In genomic region chr2:8609357-8609804, GRCh38 we compare ENCODE assay signal across 15 cellular contexts.
DNase-seq lines count a peak whose midpoint lies in the region; ATAC-seq and TF ChIP-seq lines count a peak whose summit lies in the region.
"Had no signal": no experiment of that assay in that cellular context is flagged by ENCODE, and none has a peak within 500 bp of the region (broad histone marks: within the 10 kb centered on the region; RNA-seq: fewer than 3 reads in every experiment).

No MANE protein-coding gene starts in this region.

- H3K4me1 ChIP-seq in Caco-2 = peaks cover 86% of the 10 kb centered on the region
- peaks cover 22% of the 10 kb centered on the region for H3K4me1 ChIP-seq in mesodermal cell (ENCODE audit: control insufficient read depth, insufficient read depth, low read length, poor library complexity, severe bottlenecking)
- H3K4me1 ChIP-seq in neuronal stem cell (ENCODE audit: control insufficient read depth in 2 of 2, insufficient read depth in 1 of 2, low read depth in 1 of 2, low read length in 2 of 2) = no peaks in the 10 kb centered on the region

- no peak overlapping the region for H2BK120ac ChIP-seq in neuronal stem cell (ENCODE audit: low read depth, low read length)

- no peak overlapping the region for H3K4me2 ChIP-seq in neuronal stem cell (ENCODE audit: insufficient read depth, low read length, poor library complexity, severe bottlenecking)

- no peaks in the 10 kb centered on the region for H3K9me3 Mint-ChIP-seq in Caco-2 (ENCODE audit: unreplicated experiment)
- H3K9me3 Mint-ChIP-seq in activated naive CD4-positive, alpha-beta T cell treated with anti-CD3 and anti-CD28 coated beads for 36 hours = peaks cover 10% of the 10 kb centered on the region

- intact Hi-C loops in Caco-2 (cut with micrococcal nuclease; ENCODE audit: unreplicated experiment) = loop anchor here (1.0 to 5.0 kb wide), 5 partner anchors 16 to 196 kb away; no protein-coding TSS in a partner anchor
- intact Hi-C loops in activated naive CD4-positive, alpha-beta T cell treated with anti-CD3 and anti-CD28 coated beads for 36 hours (cut with micrococcal nuclease) = no loop called here

- H3K4me3 Mint-ChIP-seq in Caco-2 (ENCODE audit: unreplicated experiment) = peak overlapping the region; percentile 5
- no peak overlapping the region for H3K4me3 Mint-ChIP-seq in activated naive CD4-positive, alpha-beta T cell treated with anti-CD3 and anti-CD28 coated beads for 36 hours
- H3K4me3 Mint-ChIP-seq: effector memory CD8-positive, alpha-beta T cell had no signal

- CTCF ChIA-PET in Caco-2 (lab: Charles Lee) = interaction anchor here (1.0 kb wide), 1 partner anchor 70 kb away, joined by 3 read pairs; no protein-coding TSS in a partner anchor
- CTCF ChIA-PET in activated naive CD4-positive, alpha-beta T cell treated with anti-CD3 and anti-CD28 coated beads for 36 hours (lab: Charles Lee) = no interaction called here

- no peak for TF ChIP-seq CTCF in Caco-2 (IDR thresholded peaks at IDR 0.05; ENCODE audit: insufficient read depth in 1 of 2, low read depth in 1 of 2, low read length in 1 of 2, severe bottlenecking in 1 of 2, unreplicated experiment in 1 of 2)

- no peaks in the 10 kb centered on the region; the same call in 1 of the 2 replicates for H3K36me3 ChIP-seq in Caco-2 (ENCODE audit: control insufficient read depth, insufficient read depth, low read length)
- H3K36me3 ChIP-seq in mesodermal cell (ENCODE audit: control insufficient read depth, insufficient read depth, low read length) = no peaks in the 10 kb centered on the region
- H3K36me3 ChIP-seq in neuronal stem cell (replicated peaks in 1 of 2; ENCODE audit: control insufficient read depth in 2 of 2, insufficient read depth in 2 of 2, low read length in 2 of 2) = no peaks in the 10 kb centered on the region
- H3K36me3 ChIP-seq: BLaER1 treated with 17β-estradiol and CSF1 and Interleukin-3, amounts not matched to agents 10 nM and 100 nM had no signal

- H2AK5ac ChIP-seq in neuronal stem cell (ENCODE audit: low read depth, low read length) = no peak overlapping the region

- H3K4me3 ChIP-seq in Caco-2 (ENCODE audit: low read depth, low read length) = no peak overlapping the region
- H3K4me3 ChIP-seq in mesodermal cell (ENCODE audit: extremely low read depth, insufficient read depth, low read length, poor library complexity, severe bottlenecking) = no peak overlapping the region
- no peak overlapping the region for H3K4me3 ChIP-seq in neuronal stem cell (ENCODE audit: low read length in 2 of 2)
- H3K4me3 ChIP-seq: BLaER1 treated with 17β-estradiol and CSF1 and Interleukin-3, amounts not matched to agents 10 nM and 100 nM had no signal

- H3K27ac ChIP-seq in mesodermal cell (ENCODE audit: low read depth, low read length, severe bottlenecking) (peak overlapping the region; percentile 30), neuronal stem cell (replicated peaks; ENCODE audit: low read length) (no peak overlapping the region)
- H3K27ac ChIP-seq: RWPE1 had no signal

- no peaks in the 10 kb centered on the region for H3K79me1 ChIP-seq in neuronal stem cell (ENCODE audit: low read depth, low read length)

- H3K9me3 ChIP-seq in Caco-2 (peaks cover 19% of the 10 kb centered on the region), mesodermal cell (ENCODE audit: control insufficient read depth, low read length) (peaks cover 9% of the 10 kb centered on the region), neuronal stem cell (replicated peaks in 1 of 2; ENCODE audit: control insufficient read depth in 2 of 2, insufficient read depth in 1 of 2, low read depth in 1 of 2, low read length in 2 of 2) (peaks cover 0 to 4% of the 10 kb centered on the region in 2 donors)

- H3K9ac ChIP-seq in neuronal stem cell (ENCODE audit: low read depth, low read length, poor library complexity) = no peak overlapping the region
- H3K9ac ChIP-seq: BLaER1 treated with 17β-estradiol and CSF1 and Interleukin-3, amounts not matched to agents 10 nM and 100 nM had no signal

- ATAC-seq in GM18907 (IDR thresholded peaks at IDR 0.05; ENCODE audit: unreplicated experiment) (no peak), GM18858 (IDR thresholded peaks at IDR 0.05; ENCODE audit: unreplicated experiment) (no peak)

- H2BK5ac ChIP-seq in neuronal stem cell (ENCODE audit: low read length) = no peak overlapping the region

- H3K23ac ChIP-seq in neuronal stem cell (ENCODE audit: low read depth, low read length, poor library complexity) = no peak overlapping the region

- no peak overlapping the region for H3K18ac ChIP-seq in neuronal stem cell (ENCODE audit: low read length)

- no peak overlapping the region for H3K4ac ChIP-seq in neuronal stem cell (ENCODE audit: low read length)

- POLR2A ChIA-PET in Caco-2 (lab: Charles Lee) = interaction anchor here (0.7 to 2.0 kb wide), 2 partner anchors 19 to 72 kb away, joined by 4 to 9 read pairs; partner anchors contain the start of gene ID2

- H4K91ac ChIP-seq in neuronal stem cell (ENCODE audit: low read depth, low read length, poor library complexity) = no peak overlapping the region

- H3K27ac Mint-ChIP-seq in Caco-2 (ENCODE audit: unreplicated experiment) = peak overlapping the region; percentile 69
- H3K27ac Mint-ChIP-seq in activated naive CD4-positive, alpha-beta T cell treated with anti-CD3 and anti-CD28 coated beads for 36 hours = no peak overlapping the region

- BruUV-seq in Caco-2 (replicated peaks; lab: Mats Ljungman, UMichigan) = no TSS peak

- no peak overlapping the region for H2AFZ ChIP-seq in neuronal stem cell (ENCODE audit: low read length)

- H3K14ac ChIP-seq in neuronal stem cell (ENCODE audit: low read length) = no peak overlapping the region

- no peaks in the 10 kb centered on the region for H3K27me3 Mint-ChIP-seq in Caco-2 (ENCODE audit: insufficient read depth, unreplicated experiment)
- H3K27me3 Mint-ChIP-seq in activated naive CD4-positive, alpha-beta T cell treated with anti-CD3 and anti-CD28 coated beads for 36 hours (ENCODE audit: low read depth) = no peaks in the 10 kb centered on the region
- H3K27me3 Mint-ChIP-seq: effector memory CD8-positive, alpha-beta T cell had no signal

- H2BK12ac ChIP-seq in neuronal stem cell (ENCODE audit: low read length) = no peak overlapping the region

- peaks cover 21% of the 10 kb centered on the region for H3K36me3 Mint-ChIP-seq in Caco-2 (ENCODE audit: insufficient read depth, unreplicated experiment)
- no peaks in the 10 kb centered on the region for H3K36me3 Mint-ChIP-seq in activated naive CD4-positive, alpha-beta T cell treated with anti-CD3 and anti-CD28 coated beads for 36 hours (ENCODE audit: low read depth)

- peaks cover 63% of the 10 kb centered on the region for H3K4me1 Mint-ChIP-seq in Caco-2 (ENCODE audit: low read depth, unreplicated experiment)
- H3K4me1 Mint-ChIP-seq in activated naive CD4-positive, alpha-beta T cell treated with anti-CD3 and anti-CD28 coated beads for 36 hours (ENCODE audit: low read depth) = peaks cover 9% of the 10 kb centered on the region

- WGBS in mesodermal cell (ENCODE audit: insufficient coverage in 2 of 2), 2 experiments = 21 to 37% methylated on average over 2 to 3 of the region's 5 CpGs
- no CpG with 5 or more reads among the region's 5 CpGs for WGBS in neuronal stem cell (ENCODE audit: extremely low coverage in 2 of 2, insufficient read length in 2 of 2, insufficient replicate concordance in 1 of 2), 2 donors

- DNase-seq in Caco-2 = peak; percentile 94 to 97
- peak; percentile 47 for DNase-seq in HT-29 (ENCODE audit: low spot score)
- peak; percentile 51 for DNase-seq in dedifferentiated amniotic fluid mesenchymal stem cell (ENCODE audit: extremely low spot score)
- DNase-seq in activated naive CD4-positive, alpha-beta T cell treated with anti-CD3 and anti-CD28 coated beads for 36 hours = no peak
- DNase-seq in neuronal stem cell (ENCODE audit: low spot score) = no peak
- DNase-seq: aorta; effector memory CD8-positive, alpha-beta T cell; Kasumi-1; NCI-H1694 treated with DMSO at 0.1 percent for 48 hours; NCI-H69 had no signal

- H2BK15ac ChIP-seq in neuronal stem cell (ENCODE audit: low read length) = no peak overlapping the region

- H3K27me3 ChIP-seq in Caco-2 (replicated peaks; ENCODE audit: control insufficient read depth, insufficient read depth, low read length) = no peaks in the 10 kb centered on the region
- peaks cover 0 to 2% (median 0%) of the 10 kb centered on the region in 3 experiments for H3K27me3 ChIP-seq in neuronal stem cell (ENCODE audit: control insufficient read depth in 3 of 3, insufficient read depth in 3 of 3, low read depth in 1 of 3, low read length in 3 of 3)

- no peak overlapping the region for H4K8ac ChIP-seq in neuronal stem cell (ENCODE audit: low read depth, low read length)

Comparison
In these comparisons a context has a peak if more than half of its experiments do, and no peak if none do; other contexts are left out.
1. DNase-seq: peak in Caco-2 (2 of 2), HT-29 (single experiment) and dedifferentiated amniotic fluid mesenchymal stem cell (single experiment); none in activated naive CD4-positive, alpha-beta T cell treated with anti-CD3 and anti-CD28 coated beads for 36 hours (single experiment) and neuronal stem cell (single experiment).